Comparison of ENCODE assay signal across 28 cellular contexts in genomic region chr5:17878541-17878940, GRCh38.
"Had no signal": no experiment of that assay in that cellular context is flagged by ENCODE, and none has a peak within 500 bp of the region (broad histone marks: within the 10 kb centered on the region; RNA-seq: fewer than 3 reads in every experiment).

No MANE protein-coding gene starts in this region.

- ATAC-seq: left colon; left lung; lower lobe of right lung; natural killer cell; right lobe of liver; stimulated activated effector memory CD8-positive, alpha-beta T cell treated with anti-CD3 and anti-CD28 coated beads, Interleukin-12 subunit alpha, Interleukin-12 subunit beta, amount 100 ng/mL, for 72 hours; upper lobe of right lung had no signal

- H3K4me3 ChIP-seq: left lung, lower lobe of right lung, neural progenitor cell, ovary, right atrium auricular region, right lobe of liver, skin epidermis, spleen, suprapubic skin, thoracic aorta, tibial artery, upper lobe of right lung had no signal

- H3K27ac Mint-ChIP-seq: mesothelial cell of epicardium; naive B cell; natural killer cell; nephron progenitor cell; neural progenitor cell; progenitor cell of endocrine pancreas; stimulated activated effector memory CD8-positive, alpha-beta T cell treated with anti-CD3 and anti-CD28 coated beads, Interleukin-12 subunit alpha, Interleukin-12 subunit beta, amount 100 ng/mL, for 72 hours; stimulated activated naive CD8-positive, alpha-beta T cell treated with anti-CD3 and anti-CD28 coated beads, Interleukin-15, Interleukin-2, amounts not matched to agents 100 ng/mL and 50 ng/mL, for 24 hours had no signal

- H3K9me3 Mint-ChIP-seq: nephron progenitor cell had no signal

- DNase-seq: hippocampal formation; kidney; left colon; left lung; lower lobe of right lung; mesendoderm; naive B cell; natural killer cell; nephron progenitor cell; occipital lobe; ovary; right lobe of liver; spleen; stimulated activated CD4-positive, alpha-beta T cell treated with anti-CD3 and anti-CD28 coated beads, Interleukin-4, amount 100 ng/mL, for 24 hours; stimulated activated naive CD4-positive, alpha-beta T cell; tibial artery; trophoblast cell; upper lobe of right lung had no signal

- H3K9me3 ChIP-seq: left lung, lower lobe of right lung, neutrophil, ovary, right atrium auricular region, right lobe of liver, suprapubic skin, thoracic aorta, tibial artery, upper lobe of right lung had no signal

- H3K4me2 ChIP-seq: neural progenitor cell had no signal

- H3K4me3 Mint-ChIP-seq: mesothelial cell of epicardium; naive B cell; natural killer cell; nephron progenitor cell; neural progenitor cell; stimulated activated effector memory CD8-positive, alpha-beta T cell treated with anti-CD3 and anti-CD28 coated beads, Interleukin-12 subunit alpha, Interleukin-12 subunit beta, amount 100 ng/mL, for 72 hours; stimulated activated naive CD8-positive, alpha-beta T cell treated with anti-CD3 and anti-CD28 coated beads, Interleukin-15, Interleukin-2, amounts not matched to agents 100 ng/mL and 50 ng/mL, for 24 hours had no signal

- H3K27me3 Mint-ChIP-seq: naive B cell; progenitor cell of endocrine pancreas; stimulated activated naive CD8-positive, alpha-beta T cell treated with anti-CD3 and anti-CD28 coated beads, Interleukin-15, Interleukin-2, amounts not matched to agents 100 ng/mL and 50 ng/mL, for 24 hours had no signal

- H3K27me3 ChIP-seq: left lung, neural progenitor cell, neutrophil, ovary, right atrium auricular region, right lobe of liver, spleen, suprapubic skin, tibial artery, upper lobe of right lung had no signal

- H3K36me3 Mint-ChIP-seq: mesothelial cell of epicardium; naive B cell; natural killer cell; neural progenitor cell; stimulated activated effector memory CD8-positive, alpha-beta T cell treated with anti-CD3 and anti-CD28 coated beads, Interleukin-12 subunit alpha, Interleukin-12 subunit beta, amount 100 ng/mL, for 72 hours had no signal

- H3K4me1 Mint-ChIP-seq: mesothelial cell of epicardium; naive B cell; natural killer cell; nephron progenitor cell; stimulated activated effector memory CD8-positive, alpha-beta T cell treated with anti-CD3 and anti-CD28 coated beads, Interleukin-12 subunit alpha, Interleukin-12 subunit beta, amount 100 ng/mL, for 72 hours had no signal

- H3K36me3 ChIP-seq: left lung, lower lobe of right lung, neural progenitor cell, neutrophil, ovary, right atrium auricular region, right lobe of liver, spleen, suprapubic skin, thoracic aorta, tibial artery, upper lobe of right lung had no signal

- H2AFZ ChIP-seq: neural progenitor cell had no signal

- H3K27ac ChIP-seq: left lung, lower lobe of right lung, neural progenitor cell, neutrophil, ovary, right atrium auricular region, right lobe of liver, skin epidermis, spleen, suprapubic skin, thoracic aorta, tibial artery, upper lobe of right lung had no signal

- H3K9ac ChIP-seq: neural progenitor cell had no signal

- H3K4me1 ChIP-seq: left lung, lower lobe of right lung, right atrium auricular region, right lobe of liver, spleen, suprapubic skin, tibial artery, upper lobe of right lung had no signal
